ENCODE assay signal across 8 cellular contexts in genomic region chr7:139673230-139673629, GRCh38.
DNase-seq lines count a peak whose midpoint lies in the region; ATAC-seq and TF ChIP-seq lines count a peak whose summit lies in the region.

No MANE protein-coding gene starts in this region.

- H3K4me1 ChIP-seq in heart right ventricle (peaks cover 3 to 32% (median 22%) of the 10 kb centered on the region in 9 donors), smooth muscle cell (ENCODE audit: low read depth) (peaks cover 10% of the 10 kb centered on the region)

- no peaks in the 10 kb centered on the region for H3K79me2 ChIP-seq in smooth muscle cell (ENCODE audit: low read depth)

- H3K4me2 ChIP-seq in smooth muscle cell, result no peak overlapping the region

- peaks cover 0 to 23% (median 0%) of the 10 kb centered on the region in 9 donors for H3K36me3 ChIP-seq in heart right ventricle
- H3K36me3 ChIP-seq in smooth muscle cell (ENCODE audit: low read depth), result no peaks in the 10 kb centered on the region

- ATAC-seq in GM18498 (IDR thresholded peaks at IDR 0.05; ENCODE audit: unreplicated experiment) (peak; percentile 79), GM21529 (IDR thresholded peaks at IDR 0.05; ENCODE audit: unreplicated experiment) (peak; percentile 88), heart right ventricle (peak in 7 of 8 donors; percentile 34 to 73 (median 53))

- H3K27me3 ChIP-seq in heart right ventricle (no peaks in the 10 kb centered on the region), smooth muscle cell (ENCODE audit: low read depth) (no peaks in the 10 kb centered on the region)

- 64 to 73% methylated on average over 5 of the region's 5 CpGs for WGBS in heart right ventricle, 2 donors
- 75% methylated on average over 5 of the region's 5 CpGs for WGBS in smooth muscle cell (ENCODE audit: low lambda C conversion rate)

- H3K4me3 ChIP-seq in heart right ventricle (no peak overlapping the region), smooth muscle cell (no peak overlapping the region)

- peak overlapping the region; percentile 34 to 77 (median 58) for H3K27ac ChIP-seq in heart right ventricle
- no peak overlapping the region for H3K27ac ChIP-seq in smooth muscle cell (ENCODE audit: low read depth)

- H3K9ac ChIP-seq in smooth muscle cell (ENCODE audit: low read depth), result no peak overlapping the region

- peaks cover 5% of the 10 kb centered on the region for H3F3A ChIP-seq in smooth muscle cell (ENCODE audit: low read depth)

- TF ChIP-seq CTCF in heart right ventricle (IDR thresholded peaks at IDR 0.05), result no peak
- no peak for TF ChIP-seq CTCF in smooth muscle cell (IDR thresholded peaks at IDR 0.05; ENCODE audit: borderline replicate concordance, insufficient read depth, poor library complexity, severe bottlenecking)

- DNase-seq in NAMALWA (ENCODE audit: low spot score) (peak; percentile 26), heart right ventricle (no peak), smooth muscle cell (lab: John Stamatoyannopoulos, UW; ENCODE audit: unreplicated experiment) (no peak), T1000 (lab: John Stamatoyannopoulos, UW) (no peak), posterior cingulate gyrus (no peak), midbrain (lab: John Stamatoyannopoulos, UW) (no peak)

- H2AFZ ChIP-seq in smooth muscle cell (ENCODE audit: low read depth), result no peak overlapping the region

- intact Hi-C loops in heart right ventricle (cut with DNase I), result no loop called here
- intact Hi-C loops in posterior cingulate gyrus (cut with DNase I), result no loop called here

- H3K9me3 ChIP-seq in heart right ventricle (peaks cover 0 to 1% (median 0%) of the 10 kb centered on the region in 11 donors), smooth muscle cell (replicated peaks; ENCODE audit: low read depth) (no peaks in the 10 kb centered on the region)

- H4K20me1 ChIP-seq in smooth muscle cell (ENCODE audit: low read depth), result peaks cover 7% of the 10 kb centered on the region
